Comparison of ENCODE assay signal across 10 cellular contexts in genomic region chr22:36541831-36542391, GRCh38. TPM values are rescaled to one million over a fixed set of nuclear protein-coding genes. Genes with fewer than 3 reads are reported as not detected.
DNase-seq lines count a peak whose midpoint lies in the region; ATAC-seq, FAIRE-seq and TF ChIP-seq lines count a peak whose summit lies in the region.
"Had no signal": no experiment of that assay in that cellular context is flagged by ENCODE, and none has a peak within 500 bp of the region (broad histone marks: within the 10 kb centered on the region; RNA-seq: fewer than 3 reads in every experiment).

No MANE protein-coding gene starts in this region.

- no peak for TF ChIP-seq POLR2A in adrenal gland (IDR thresholded peaks at IDR 0.05)

- H3K4me3 Mint-ChIP-seq in CD4-positive, CD25-positive, alpha-beta regulatory T cell: no peak overlapping the region

- peak; percentile 98 for FAIRE-seq in RCC 7860 (lab: Jason Lieb, UNC)

- no peak overlapping the region for H3K4me3 ChIP-seq in CD4-positive, CD25-positive, alpha-beta regulatory T cell (ENCODE audit: low read depth, low read length)
- H3K4me3 ChIP-seq in adrenal gland: no peak overlapping the region
- H3K4me3 ChIP-seq: esophagus muscularis mucosa had no signal

- peak; percentile 90 to 94 for ATAC-seq in CD4-positive, CD25-positive, alpha-beta regulatory T cell (ENCODE audit: low read depth in 2 of 2)
- no peak for ATAC-seq in GM18870 (IDR thresholded peaks at IDR 0.05; ENCODE audit: unreplicated experiment)

- H3K27me3 Mint-ChIP-seq in CD4-positive, CD25-positive, alpha-beta regulatory T cell: peaks cover 4% of the 10 kb centered on the region

- no peak overlapping the region for H3K27ac ChIP-seq in CD4-positive, CD25-positive, alpha-beta regulatory T cell (ENCODE audit: insufficient read depth, low read length, poor library complexity, severe bottlenecking)
- H3K27ac ChIP-seq in adrenal gland: peak overlapping the region in 1 of 5 donors; percentile 35
- H3K27ac ChIP-seq: esophagus muscularis mucosa had no signal

- H3K36me3 Mint-ChIP-seq in CD4-positive, CD25-positive, alpha-beta regulatory T cell: no peaks in the 10 kb centered on the region

- H3K9me3 ChIP-seq in CD4-positive, CD25-positive, alpha-beta regulatory T cell (ENCODE audit: control insufficient read depth in 2 of 2, low read length in 2 of 2): no peaks in the 10 kb centered on the region
- no peaks in the 10 kb centered on the region for H3K9me3 ChIP-seq in adrenal gland (replicated peaks in 1 of 3)
- H3K9me3 ChIP-seq: esophagus muscularis mucosa had no signal

- WGBS in adrenal gland, 4 donors: 28 to 31% (median 30%) methylated on average over 9 of the region's 9 CpGs

- H3K27ac Mint-ChIP-seq in CD4-positive, CD25-positive, alpha-beta regulatory T cell: peak overlapping the region in 1 of 3 donors; percentile 84

- no peak for TF ChIP-seq CTCF in adrenal gland (IDR thresholded peaks at IDR 0.05)

- H3K4me1 ChIP-seq in CD4-positive, CD25-positive, alpha-beta regulatory T cell (ENCODE audit: control insufficient read depth, insufficient read depth, low read length, poor library complexity, severe bottlenecking): peaks cover 6% of the 10 kb centered on the region
- no peaks in the 10 kb centered on the region for H3K4me1 ChIP-seq in adrenal gland (replicated peaks in 1 of 2)
- H3K4me1 ChIP-seq: esophagus muscularis mucosa had no signal

- H3K4me1 Mint-ChIP-seq in CD4-positive, CD25-positive, alpha-beta regulatory T cell: peaks cover 0 to 7% (median 5%) of the 10 kb centered on the region in 4 donors

- no peaks in the 10 kb centered on the region for H3K36me3 ChIP-seq in CD4-positive, CD25-positive, alpha-beta regulatory T cell (ENCODE audit: control insufficient read depth, insufficient read depth, low read length)
- H3K36me3 ChIP-seq in adrenal gland (replicated peaks in 1 of 2): no peaks in the 10 kb centered on the region
- H3K36me3 ChIP-seq: esophagus muscularis mucosa had no signal

- H3K9me3 Mint-ChIP-seq in CD4-positive, CD25-positive, alpha-beta regulatory T cell: no peaks in the 10 kb centered on the region

- intact Hi-C loops in adrenal gland (cut with DNase I): no loop called here

- no peaks in the 10 kb centered on the region for H3K27me3 ChIP-seq in CD4-positive, CD25-positive, alpha-beta regulatory T cell (ENCODE audit: control insufficient read depth, insufficient read depth, low read length)
- H3K27me3 ChIP-seq in adrenal gland: no peaks in the 10 kb centered on the region

- peak in 1 of 3 donors; percentile 85 for DNase-seq in CD4-positive, CD25-positive, alpha-beta regulatory T cell
- peak; percentile 98 for DNase-seq in RCC 7860 (ENCODE audit: low spot score)
- peak; percentile 65 to 82 (median 77) for DNase-seq in adrenal gland
- peak; percentile 40 for DNase-seq in occipital lobe (lab: John Stamatoyannopoulos, UW)
- DNase-seq in NCI-H1930 (lab: John Stamatoyannopoulos, UW): no peak
- DNase-seq in NCI-H2081 treated with DMSO at 0.1 percent for 48 hours (lab: John Stamatoyannopoulos, UW): no peak
- no peak for DNase-seq in globus pallidus (ENCODE audit: low spot score)
- DNase-seq: NCI-H345 had no signal

RNA-seq across cellular contexts. Expression of gene EIF3D, which starts 12.9 kb away (rescaled TPM):
- 269 TPM for total RNA-seq in CD4-positive, CD25-positive, alpha-beta regulatory T cell
- polyA plus RNA-seq in CD4-positive, CD25-positive, alpha-beta regulatory T cell: 100 to 1,000 TPM; 147 to 195 (median 182) TPM
- total RNA-seq in adrenal gland (100 to 1,000 TPM; 121 to 319 (median 187) TPM), occipital lobe (200 TPM)
- 100 to 1,000 TPM; 118 to 174 (median 174) TPM for polyA plus RNA-seq in adrenal gland

RNA-seq across cellular contexts. Expression of gene FOXRED2, which starts 35.1 kb away (rescaled TPM):
- total RNA-seq in CD4-positive, CD25-positive, alpha-beta regulatory T cell: 1.5 TPM
- polyA plus RNA-seq in CD4-positive, CD25-positive, alpha-beta regulatory T cell: 1 to 10 TPM in 3 of 4 donors, under 1 TPM in 1; 0.44 to 1.5 (median 1.2) TPM
- total RNA-seq in adrenal gland (10 to 100 TPM; 16.1 to 37.6 (median 28.2) TPM), occipital lobe (10.6 TPM)
- polyA plus RNA-seq in adrenal gland: 10 to 100 TPM in 1 of 3 donors, 1 to 10 TPM in 2; 5.5 to 13.3 (median 6.4) TPM

Comparison
In these comparisons a context has a peak if more than half of its experiments do, and no peak if none do; other contexts are left out.
1. DNase-seq: peak in RCC 7860 (single experiment), adrenal gland (7 of 7) and occipital lobe (single experiment); none in NCI-H1930 (0 of 2), NCI-H2081 treated with DMSO at 0.1 percent for 48 hours (single experiment) and globus pallidus (single experiment).